8 cellular contexts compared by ENCODE assay signal in genomic region chr13:43786472-43786765, GRCh38. TPM values are rescaled to one million over a fixed set of nuclear protein-coding genes. Genes with fewer than 3 reads are reported as not detected.
DNase-seq lines count a peak whose midpoint lies in the region; ATAC-seq and TF ChIP-seq lines count a peak whose summit lies in the region.

No MANE protein-coding gene starts in this region.

- CTCF ChIA-PET in OCI-LY7 (lab: Charles Lee; ENCODE audit: unreplicated experiment): no interaction called here

- H3K4me2 ChIP-seq in DOHH2 (ENCODE audit: low read length): peak overlapping the region; percentile 75
- peak overlapping the region; percentile 86 for H3K4me2 ChIP-seq in OCI-LY7 (ENCODE audit: low read length)

- DNase-seq in OCI-LY7 (ENCODE audit: low spot score): no peak
- DNase-seq in progenitor cell of endocrine pancreas (ENCODE audit: low spot score, unreplicated experiment): no peak
- no peak for DNase-seq in NCI-H1048 (lab: John Stamatoyannopoulos, UW)
- no peak for DNase-seq in GDM1 (lab: John Stamatoyannopoulos, UW)

- peak overlapping the region; percentile 88 for H3K4me3 Mint-ChIP-seq in progenitor cell of endocrine pancreas (ENCODE audit: low read depth)

- no peaks in the 10 kb centered on the region for H4K20me1 ChIP-seq in DOHH2 (ENCODE audit: control insufficient read depth, insufficient read depth, low read depth, low read length)
- peaks cover 4% of the 10 kb centered on the region; the same call in 1 of the 2 replicates for H4K20me1 ChIP-seq in OCI-LY7 (ENCODE audit: insufficient read depth, low read length)

- H3K9me3 ChIP-seq in DOHH2 (ENCODE audit: control insufficient read depth, insufficient read depth, low read length) (no peaks in the 10 kb centered on the region), OCI-LY7 (ENCODE audit: low read length) (no peaks in the 10 kb centered on the region)

- peak overlapping the region; percentile 62 for H2AFZ ChIP-seq in OCI-LY7 (ENCODE audit: low read length)

- intact Hi-C loops in OCI-LY7 (cut with micrococcal nuclease; ENCODE audit: unreplicated experiment): no loop called here

- no peaks in the 10 kb centered on the region for H3K9me3 Mint-ChIP-seq in progenitor cell of endocrine pancreas (ENCODE audit: low read depth)

- H3K27ac Mint-ChIP-seq in progenitor cell of endocrine pancreas: no peak overlapping the region

- TF ChIP-seq CTCF in DOHH2 (IDR thresholded peaks at IDR 0.05; ENCODE audit: low read depth, low read length, poor library complexity, severe bottlenecking): no peak
- TF ChIP-seq CTCF in OCI-LY7 (conservative IDR thresholded peaks at IDR 0.05; ENCODE audit: low read length): no peak
- TF ChIP-seq CTCF in progenitor cell of endocrine pancreas (IDR thresholded peaks at IDR 0.05; ENCODE audit: unreplicated experiment): no peak

- peaks cover 2% of the 10 kb centered on the region for H3K27me3 ChIP-seq in DOHH2 (ENCODE audit: control insufficient read depth, low read length)

- BruUV-seq in OCI-LY7 (replicated peaks; lab: Mats Ljungman, UMichigan): no TSS peak

- POLR2A ChIA-PET in OCI-LY7 (lab: Charles Lee): no interaction called here

- H3K9me2 ChIP-seq in DOHH2 (replicated peaks; ENCODE audit: control insufficient read depth, low read length) (no peaks in the 10 kb centered on the region), OCI-LY7 (ENCODE audit: insufficient read depth, low read length) (no peaks in the 10 kb centered on the region)

- H3K27ac ChIP-seq in DOHH2 (ENCODE audit: low read depth, low read length) (no peak overlapping the region), OCI-LY7 (ENCODE audit: low read depth, low read length, poor library complexity, severe bottlenecking) (no peak overlapping the region)

- H3K4me3 ChIP-seq in DOHH2 (ENCODE audit: low read length): peak overlapping the region; percentile 77
- peak overlapping the region; percentile 70 for H3K4me3 ChIP-seq in OCI-LY7 (ENCODE audit: low read depth, low read length, poor library complexity, severe bottlenecking)

- H3K36me3 Mint-ChIP-seq in progenitor cell of endocrine pancreas (ENCODE audit: insufficient read depth): no peaks in the 10 kb centered on the region

- 0 out of 2 replicates have a peak, but pooled peaks cover 6% of the 10 kb centered on the region for H3K4me1 ChIP-seq in DOHH2 (ENCODE audit: control insufficient read depth, low read length)
- peaks cover 12% of the 10 kb centered on the region for H3K4me1 ChIP-seq in OCI-LY7 (ENCODE audit: insufficient read depth, low read length, poor library complexity, severe bottlenecking)

- H3K79me2 ChIP-seq in DOHH2 (ENCODE audit: control insufficient read depth, low read length) (no peaks in the 10 kb centered on the region), OCI-LY7 (ENCODE audit: insufficient read depth, low read depth, low read length) (no peaks in the 10 kb centered on the region)

- no peaks in the 10 kb centered on the region for H3K36me3 ChIP-seq in DOHH2 (ENCODE audit: control insufficient read depth, low read length)
- H3K36me3 ChIP-seq in OCI-LY7 (ENCODE audit: insufficient read depth, low read length): no peaks in the 10 kb centered on the region

- ATAC-seq in esophagus mucosa: peak; percentile 41
- ATAC-seq in HG02642 (IDR thresholded peaks at IDR 0.05; ENCODE audit: poor library complexity, unreplicated experiment): no peak
- no peak for ATAC-seq in HG03378 (IDR thresholded peaks at IDR 0.05; ENCODE audit: unreplicated experiment)

- no peaks in the 10 kb centered on the region for H3F3A ChIP-seq in DOHH2 (ENCODE audit: control insufficient read depth, insufficient read depth)

- peaks cover 23% of the 10 kb centered on the region for H3K27me3 Mint-ChIP-seq in progenitor cell of endocrine pancreas

- H3K4me1 Mint-ChIP-seq in progenitor cell of endocrine pancreas (ENCODE audit: low read depth): peaks cover 6% of the 10 kb centered on the region

RNA-seq across cellular contexts. Expression of gene ENOX1, which starts 0.4 kb away (rescaled TPM):
- total RNA-seq in OCI-LY7 (2014; rRNA removed; shearing (Covaris generic)): 0.03 TPM in 1 of 2 replicates, not detected in the other
- total RNA-seq in OCI-LY7 (2022) (not detected in 2 replicates), esophagus mucosa (0.12 TPM), progenitor cell of endocrine pancreas (2.2 and 2.5 TPM in 2 replicates)
